In genomic region chr1:94697839-94698238, GRCh38 we compare ENCODE assay signal across 19 cellular contexts.
A peak's percentile ranks its signal among the peaks of the same experiment; 100 is the strongest.
DNase-seq lines count a peak whose midpoint lies in the region; ATAC-seq, FAIRE-seq and TF ChIP-seq lines count a peak whose summit lies in the region.
"Had no signal": no experiment of that assay in that cellular context is flagged by ENCODE, and none has a peak within 500 bp of the region (broad histone marks: within the 10 kb centered on the region; RNA-seq: fewer than 3 reads in every experiment).

No MANE protein-coding gene starts in this region.

- no peaks in the 10 kb centered on the region for H3K36me3 Mint-ChIP-seq in stimulated activated naive B cell treated with anti-CD40 and anti-IgM and Interleukin-4, amounts not matched to agents 10 μg/mL and 1 μg/mL and 100 μg/mL, for 72 hours
- H3K36me3 Mint-ChIP-seq: brain; naive thymus-derived CD4-positive, alpha-beta T cell had no signal

- FAIRE-seq in H54 (lab: Jason Lieb, UNC), result no peak
- FAIRE-seq: H1 had no signal

- H3K27me3 Mint-ChIP-seq in stimulated activated naive B cell treated with anti-CD40 and anti-IgM and Interleukin-4, amounts not matched to agents 10 μg/mL and 1 μg/mL and 100 μg/mL, for 72 hours, result peaks cover 7 to 35% of the 10 kb centered on the region in 2 donors
- H3K27me3 Mint-ChIP-seq: brain had no signal

- no peaks in the 10 kb centered on the region for H3K4me1 Mint-ChIP-seq in stimulated activated naive B cell treated with anti-CD40 and anti-IgM and Interleukin-4, amounts not matched to agents 10 μg/mL and 1 μg/mL and 100 μg/mL, for 72 hours
- H3K4me1 Mint-ChIP-seq: brain had no signal

- no peaks in the 10 kb centered on the region for H3K9me3 ChIP-seq in hepatocyte (ENCODE audit: low read depth)
- H3K9me3 ChIP-seq: left ventricle myocardium inferior, upper lobe of right lung had no signal

- no peak for TF ChIP-seq POLR2A in H54 (IDR thresholded peaks at IDR 0.05; ENCODE audit: low read depth, low read length)

- H2AFZ ChIP-seq in hepatocyte, result no peak overlapping the region
- H2AFZ ChIP-seq: PC-9 had no signal

- no peak for ATAC-seq in stimulated activated naive B cell treated with anti-CD40 and anti-IgM and Interleukin-4, amounts not matched to agents 10 μg/mL and 1 μg/mL and 100 μg/mL, for 72 hours (replicated peaks)
- no peak for ATAC-seq in GM18870 (IDR thresholded peaks at IDR 0.05; ENCODE audit: unreplicated experiment)
- ATAC-seq: naive thymus-derived CD4-positive, alpha-beta T cell; upper lobe of right lung had no signal

- H3K27ac Mint-ChIP-seq in stimulated activated naive B cell treated with anti-CD40 and anti-IgM and Interleukin-4, amounts not matched to agents 10 μg/mL and 1 μg/mL and 100 μg/mL, for 72 hours, result no peak overlapping the region
- H3K27ac Mint-ChIP-seq: naive thymus-derived CD4-positive, alpha-beta T cell had no signal

- H3K4me3 Mint-ChIP-seq in stimulated activated naive B cell treated with anti-CD40 and anti-IgM and Interleukin-4, amounts not matched to agents 10 μg/mL and 1 μg/mL and 100 μg/mL, for 72 hours, result no peak overlapping the region
- H3K4me3 Mint-ChIP-seq: brain; naive thymus-derived CD4-positive, alpha-beta T cell had no signal

- H3K36me3 ChIP-seq in hepatocyte (replicated peaks; ENCODE audit: insufficient read depth, low read depth), result no peaks in the 10 kb centered on the region
- H3K36me3 ChIP-seq: left ventricle myocardium inferior, upper lobe of right lung had no signal

- H3K27me3 ChIP-seq in hepatocyte, result no peaks in the 10 kb centered on the region
- H3K27me3 ChIP-seq: upper lobe of right lung had no signal

- peaks cover 26% of the 10 kb centered on the region for H3K4me1 ChIP-seq in hepatocyte (ENCODE audit: insufficient read depth)
- H3K4me1 ChIP-seq: left ventricle myocardium inferior, upper lobe of right lung had no signal

- TF ChIP-seq CTCF in hepatocyte (IDR thresholded peaks at IDR 0.05; ENCODE audit: poor library complexity), result no peak

- no peaks in the 10 kb centered on the region for H3K9me3 Mint-ChIP-seq in stimulated activated naive B cell treated with anti-CD40 and anti-IgM and Interleukin-4, amounts not matched to agents 10 μg/mL and 1 μg/mL and 100 μg/mL, for 72 hours

- DNase-seq in COLO668 (lab: John Stamatoyannopoulos, UW; ENCODE audit: unreplicated experiment) (peak; percentile 77), NCI-H1105 (lab: John Stamatoyannopoulos, UW) (peak; percentile 83), NCI-H510A treated with DMSO at 0.1 percent for 48 hours (lab: John Stamatoyannopoulos, UW) (peak; percentile 87), hepatocyte (ENCODE audit: low spot score) (peak; percentile 41), NCI-H2227 treated with DMSO at 0.1 percent for 48 hours (lab: John Stamatoyannopoulos, UW) (no peak), H54 (ENCODE audit: insufficient read length, low spot score) (no peak)
- no peak for DNase-seq in stimulated activated naive B cell treated with anti-CD40 and anti-IgM and Interleukin-4, amounts not matched to agents 10 μg/mL and 1 μg/mL and 100 μg/mL, for 72 hours
- DNase-seq: activated CD4-positive, CD25-positive, alpha-beta regulatory T cell; activated naive CD4-positive, alpha-beta T cell treated with Interleukin-2 at 50 U/mL for 16 hours; dermis blood vessel endothelial cell; left ventricle myocardium inferior; naive thymus-derived CD4-positive, alpha-beta T cell; PC-9; SW 1271; upper lobe of right lung had no signal

- 29% methylated on average over 5 of the region's 5 CpGs for WGBS in hepatocyte (ENCODE audit: low lambda C conversion rate, missing lambda C conversion rate)

- peak overlapping the region; percentile 58 for H3K4me2 ChIP-seq in hepatocyte
- H3K4me2 ChIP-seq: KMS-11, PC-9 had no signal

- H3K27ac ChIP-seq in hepatocyte, result peak overlapping the region; percentile 96
- H3K27ac ChIP-seq: KMS-11, left ventricle myocardium inferior, upper lobe of right lung had no signal

- no peaks in the 10 kb centered on the region for H4K20me1 ChIP-seq in hepatocyte (ENCODE audit: insufficient read depth, poor library complexity, severe bottlenecking)

- H3K79me2 ChIP-seq in hepatocyte, result peaks cover 4% of the 10 kb centered on the region

- H3K9me2 ChIP-seq in hepatocyte (replicated peaks; ENCODE audit: insufficient read depth), result no peaks in the 10 kb centered on the region

- no peak overlapping the region for H3K4me3 ChIP-seq in hepatocyte
- H3K4me3 ChIP-seq: left ventricle myocardium inferior, PC-9, upper lobe of right lung had no signal

Comparison
In these comparisons a context has a peak if more than half of its experiments do, and no peak if none do; other contexts are left out.
1. DNase-seq: peak in COLO668 (single experiment), NCI-H1105 (single experiment), NCI-H510A treated with DMSO at 0.1 percent for 48 hours (single experiment) and hepatocyte (single experiment); none in stimulated activated naive B cell treated with anti-CD40 and anti-IgM and Interleukin-4, amounts not matched to agents 10 μg/mL and 1 μg/mL and 100 μg/mL, for 72 hours (single experiment), NCI-H2227 treated with DMSO at 0.1 percent for 48 hours (single experiment) and H54 (single experiment).